ENCODE assay signal across 10 cellular contexts in genomic region chr5:124742983-124743533, GRCh38. TPM values are rescaled to one million over a fixed set of nuclear protein-coding genes. Genes with fewer than 3 reads are reported as not detected.
A peak's percentile ranks its signal among the peaks of the same experiment; 100 is the strongest.
DNase-seq lines count a peak whose midpoint lies in the region; ATAC-seq and TF ChIP-seq lines count a peak whose summit lies in the region.
"Had no signal": no experiment of that assay in that cellular context is flagged by ENCODE, and none has a peak within 500 bp of the region (broad histone marks: within the 10 kb centered on the region; RNA-seq: fewer than 3 reads in every experiment).

No MANE protein-coding gene starts in this region.

- no peaks in the 10 kb centered on the region for H3K9me2 ChIP-seq in SU-DHL-6 (replicated peaks; ENCODE audit: insufficient read depth, low read length)

- peak overlapping the region; percentile 89 for H3K9ac ChIP-seq in SU-DHL-6 (ENCODE audit: low read length)
- peak overlapping the region; percentile 17 for H3K9ac ChIP-seq in iPS-18a (ENCODE audit: low read length)

- H3K27ac ChIP-seq in SU-DHL-6 (ENCODE audit: low read depth, low read length) (peak overlapping the region; percentile 98), iPS-18a (ENCODE audit: low read length) (no peak overlapping the region), transverse colon (peak overlapping the region; percentile 94 to 98 (median 96))
- H3K27ac ChIP-seq: 22Rv1, neutrophil had no signal

- no peak overlapping the region for H3K27ac Mint-ChIP-seq in activated T-cell treated with anti-CD3 and anti-CD28 coated beads, Interleukin-2, amount 50 U/mL, for 24 hours

- DNase-seq in DMS 273 (lab: John Stamatoyannopoulos, UW; ENCODE audit: unreplicated experiment) (peak; percentile 64), DMS 273 treated with DMSO at 0.1 percent for 48 hours (lab: John Stamatoyannopoulos, UW) (no peak), transverse colon (peak; percentile 42), GDM1 (lab: John Stamatoyannopoulos, UW) (no peak)
- DNase-seq in activated T-cell treated with anti-CD3 and anti-CD28 coated beads, Interleukin-2, amount 50 U/mL, for 24 hours: no peak

- H3K4me1 ChIP-seq in iPS-18a (ENCODE audit: control insufficient read depth, low read depth, low read length) (peaks cover 49% of the 10 kb centered on the region), transverse colon (peaks cover 9 to 70% (median 59%) of the 10 kb centered on the region in 4 donors)

- WGBS in transverse colon (ENCODE audit: low coverage in 1 of 2), 2 donors: 11 to 17% methylated on average over 5 to 6 of the region's 6 CpGs

- no peak overlapping the region for H2AFZ ChIP-seq in SU-DHL-6 (ENCODE audit: low read depth, low read length, severe bottlenecking)

- H3K36me3 ChIP-seq in SU-DHL-6 (ENCODE audit: low read length): no peaks in the 10 kb centered on the region; the same call in 1 of the 2 replicates
- no peaks in the 10 kb centered on the region for H3K36me3 ChIP-seq in iPS-18a (ENCODE audit: control insufficient read depth, low read depth, low read length)
- no peaks in the 10 kb centered on the region for H3K36me3 ChIP-seq in transverse colon
- H3K36me3 ChIP-seq: neutrophil had no signal

- intact Hi-C loops in transverse colon (cut with DNase I; ENCODE audit: low total_unique reads): loop anchor here (5.0 to 10.0 kb wide), 2 partner anchors 672 to 744 kb away; no protein-coding TSS in a partner anchor

- in situ Hi-C loops in transverse colon (cut with MboI; ENCODE audit: low pct_ligation_motif_present in 1 of 4, low pct_unique_long_range_greater_than_20kb in 1 of 4, low sequenced_read_pairs in 3 of 4): no loop called here

- peaks cover 83% of the 10 kb centered on the region for H3K79me2 ChIP-seq in SU-DHL-6 (ENCODE audit: insufficient read depth, low read length)

- H3K36me3 Mint-ChIP-seq in activated T-cell treated with anti-CD3 and anti-CD28 coated beads, Interleukin-2, amount 50 U/mL, for 24 hours (ENCODE audit: low read depth): no peaks in the 10 kb centered on the region

- no peak for ATAC-seq in HG03139 (IDR thresholded peaks at IDR 0.05; ENCODE audit: unreplicated experiment)

- H3K4me1 Mint-ChIP-seq in activated T-cell treated with anti-CD3 and anti-CD28 coated beads, Interleukin-2, amount 50 U/mL, for 24 hours (ENCODE audit: low read depth): peaks cover 17% of the 10 kb centered on the region

- peaks cover 3% of the 10 kb centered on the region for H3K9me3 Mint-ChIP-seq in activated T-cell treated with anti-CD3 and anti-CD28 coated beads, Interleukin-2, amount 50 U/mL, for 24 hours

- peaks cover 4% of the 10 kb centered on the region for H3K27me3 Mint-ChIP-seq in activated T-cell treated with anti-CD3 and anti-CD28 coated beads, Interleukin-2, amount 50 U/mL, for 24 hours

- H3F3A ChIP-seq in SU-DHL-6 (ENCODE audit: insufficient read depth): peaks cover 74% of the 10 kb centered on the region

- H3K27me3 ChIP-seq in SU-DHL-6 (ENCODE audit: low read length) (no peaks in the 10 kb centered on the region), iPS-18a (ENCODE audit: control insufficient read depth, insufficient read depth, low read length) (no peaks in the 10 kb centered on the region), transverse colon (no peaks in the 10 kb centered on the region)

- no peak for TF ChIP-seq POLR2A in transverse colon (IDR thresholded peaks at IDR 0.05)

- H3K4me2 ChIP-seq in SU-DHL-6 (ENCODE audit: low read depth, low read length, poor library complexity, severe bottlenecking): peak overlapping the region; percentile 96

- H3K9me3 ChIP-seq in SU-DHL-6 (ENCODE audit: insufficient read depth, low read length): no peaks in the 10 kb centered on the region
- no peaks in the 10 kb centered on the region for H3K9me3 ChIP-seq in iPS-18a (ENCODE audit: control insufficient read depth, low read depth, low read length)
- no peaks in the 10 kb centered on the region for H3K9me3 ChIP-seq in transverse colon
- H3K9me3 ChIP-seq: neutrophil had no signal

- no peak for TF ChIP-seq EP300 in transverse colon (IDR thresholded peaks at IDR 0.05; ENCODE audit: low read depth)

- H3K4me3 ChIP-seq in SU-DHL-6 (ENCODE audit: insufficient read depth, low read length, poor library complexity, severe bottlenecking) (peak overlapping the region; percentile 88), iPS-18a (ENCODE audit: low read length) (peak overlapping the region; percentile 94), transverse colon (peak overlapping the region; percentile 36 to 73 (median 60))

- no peak for TF ChIP-seq CTCF in SU-DHL-6 (IDR thresholded peaks at IDR 0.05; ENCODE audit: insufficient read depth, low read length, poor library complexity, severe bottlenecking)
- TF ChIP-seq CTCF in transverse colon (IDR thresholded peaks at IDR 0.05): no peak

- no peak overlapping the region for H3K4me3 Mint-ChIP-seq in activated T-cell treated with anti-CD3 and anti-CD28 coated beads, Interleukin-2, amount 50 U/mL, for 24 hours

- H4K20me1 ChIP-seq in SU-DHL-6 (ENCODE audit: low read depth, low read length): no peaks in the 10 kb centered on the region

RNA-seq across cellular contexts. Expression of gene ZNF608, which starts 3.4 kb away (rescaled TPM):
- total RNA-seq in transverse colon: 10 to 100 TPM; 30.6 to 83.2 (median 41.2) TPM

Comparison
In these comparisons a context has a peak if more than half of its experiments do, and no peak if none do; other contexts are left out.
1. DNase-seq: peak in DMS 273 (single experiment) and transverse colon (single experiment); none in DMS 273 treated with DMSO at 0.1 percent for 48 hours (single experiment), GDM1 (single experiment) and activated T-cell treated with anti-CD3 and anti-CD28 coated beads, Interleukin-2, amount 50 U/mL, for 24 hours (single experiment).
2. Peak in every context shown above with its lines, with median percentiles within 50 percentile points of each other: H3K4me3 ChIP-seq.